In genomic region chrX:106894392-106894909, GRCh38 we compare ENCODE assay signal across 9 cellular contexts. TPM values are rescaled to one million over a fixed set of nuclear protein-coding genes. Genes with fewer than 3 reads are reported as not detected.
A peak's percentile ranks its signal among the peaks of the same experiment; 100 is the strongest.
DNase-seq lines count a peak whose midpoint lies in the region; ATAC-seq and TF ChIP-seq lines count a peak whose summit lies in the region.
"Had no signal": no experiment of that assay in that cellular context is flagged by ENCODE, and none has a peak within 500 bp of the region (broad histone marks: within the 10 kb centered on the region; RNA-seq: fewer than 3 reads in every experiment).

No MANE protein-coding gene starts in this region.

- H3K9me3 ChIP-seq in esophagus muscularis mucosa (no peaks in the 10 kb centered on the region), thyroid gland (no peaks in the 10 kb centered on the region)

- H3K27me3 Mint-ChIP-seq in natural killer cell (ENCODE audit: low read depth in 2 of 2): peaks cover 0 to 32% of the 10 kb centered on the region in 2 donors
- H3K27me3 Mint-ChIP-seq: stimulated activated naive CD8-positive, alpha-beta T cell treated with anti-CD3 and anti-CD28 coated beads, Interleukin-15, Interleukin-2, amounts not matched to agents 100 ng/mL and 50 ng/mL, for 24 hours had no signal

- peaks cover 0 to 9% (median 9%) of the 10 kb centered on the region in 4 donors for H3K4me1 ChIP-seq in esophagus muscularis mucosa
- H3K4me1 ChIP-seq in thyroid gland: peaks cover 0 to 8% of the 10 kb centered on the region in 2 donors

- H3K4me1 Mint-ChIP-seq in natural killer cell: no peaks in the 10 kb centered on the region

- H3K36me3 ChIP-seq in esophagus muscularis mucosa (no peaks in the 10 kb centered on the region), thyroid gland (no peaks in the 10 kb centered on the region)

- H3K4me3 Mint-ChIP-seq in natural killer cell: no peak overlapping the region
- H3K4me3 Mint-ChIP-seq: stimulated activated naive CD8-positive, alpha-beta T cell treated with anti-CD3 and anti-CD28 coated beads, Interleukin-15, Interleukin-2, amounts not matched to agents 100 ng/mL and 50 ng/mL, for 24 hours had no signal

- H3K4me3 ChIP-seq in esophagus muscularis mucosa (no peak overlapping the region), thyroid gland (replicated peaks in 1 of 3) (no peak overlapping the region)

- H3K36me3 Mint-ChIP-seq in natural killer cell: no peaks in the 10 kb centered on the region

- 22% methylated on average over 6 of the region's 6 CpGs for WGBS in esophagus muscularis mucosa
- 10 to 23% methylated on average over 5 to 6 of the region's 6 CpGs for WGBS in thyroid gland, 2 donors

- DNase-seq in AG20443 (ENCODE audit: low spot score) (peak; percentile 66), NCI-H526 treated with DMSO at 0.1 percent for 48 hours (lab: John Stamatoyannopoulos, UW) (peak; percentile 27), esophagus muscularis mucosa (ENCODE audit: extremely low spot score) (no peak), natural killer cell (peak; percentile 16), thyroid gland (peak; percentile 45 to 48)
- peak; percentile 40 for DNase-seq in activated CD8-positive, alpha-beta memory T cell treated with anti-CD3 and anti-CD28 coated beads, Interleukin-2, amount 50 U/mL, for 4 hours

- ATAC-seq in GM18867 (IDR thresholded peaks at IDR 0.05; ENCODE audit: unreplicated experiment) (peak; percentile 88), HG03378 (IDR thresholded peaks at IDR 0.05; ENCODE audit: unreplicated experiment) (peak; percentile 53), natural killer cell (peak in 2 of 3 donors; percentile 70 to 85)

- intact Hi-C loops in esophagus muscularis mucosa (cut with DNase I) (loop anchor here (5.0 kb wide), 1 partner anchor 58 kb away; no protein-coding TSS in a partner anchor), natural killer cell (cut with micrococcal nuclease) (no loop called here), thyroid gland (cut with DNase I) (no loop called here)

- no peaks in the 10 kb centered on the region for H3K9me3 Mint-ChIP-seq in natural killer cell
- H3K9me3 Mint-ChIP-seq: stimulated activated naive CD8-positive, alpha-beta T cell treated with anti-CD3 and anti-CD28 coated beads, Interleukin-15, Interleukin-2, amounts not matched to agents 100 ng/mL and 50 ng/mL, for 24 hours had no signal

- TF ChIP-seq EP300 in esophagus muscularis mucosa (IDR thresholded peaks at IDR 0.05): no peak

- peak overlapping the region in 1 of 4 donors; percentile 18 for H3K27ac ChIP-seq in esophagus muscularis mucosa (replicated peaks in 1 of 4)
- no peak overlapping the region for H3K27ac ChIP-seq in thyroid gland

- H3K27ac Mint-ChIP-seq in natural killer cell: no peak overlapping the region
- H3K27ac Mint-ChIP-seq: stimulated activated naive CD8-positive, alpha-beta T cell treated with anti-CD3 and anti-CD28 coated beads, Interleukin-15, Interleukin-2, amounts not matched to agents 100 ng/mL and 50 ng/mL, for 24 hours had no signal

- no peak for TF ChIP-seq POLR2A in esophagus muscularis mucosa (IDR thresholded peaks at IDR 0.05; ENCODE audit: low read depth)
- no peak for TF ChIP-seq POLR2A in thyroid gland (IDR thresholded peaks at IDR 0.05)

- TF ChIP-seq CTCF in esophagus muscularis mucosa (IDR thresholded peaks at IDR 0.05): peak; percentile 76 to 80 (median 77)
- TF ChIP-seq CTCF in natural killer cell (IDR thresholded peaks at IDR 0.05): peak; percentile 68
- peak; percentile 27 to 80 (median 67) for TF ChIP-seq CTCF in thyroid gland (IDR thresholded peaks at IDR 0.05)

- H3K27me3 ChIP-seq in esophagus muscularis mucosa (no peaks in the 10 kb centered on the region), thyroid gland (no peaks in the 10 kb centered on the region)

RNA-seq across cellular contexts. Expression of gene RIPPLY1, which starts 8.7 kb away (rescaled TPM):
- total RNA-seq in esophagus muscularis mucosa (not detected), natural killer cell (not detected), thyroid gland (not detected)

RNA-seq across cellular contexts. Expression of gene CLDN2, which starts 25.8 kb away (rescaled TPM):
- total RNA-seq in esophagus muscularis mucosa: under 1 TPM in 2 of 4 donors, not detected in 2; 0.11 to 0.17 TPM
- total RNA-seq in natural killer cell: not detected
- under 1 TPM in 2 of 4 donors, not detected in 2; 0.29 to 0.34 TPM for total RNA-seq in thyroid gland
